1 cellular context compared by ENCODE assay signal in genomic region chr11:65927904-65928397, GRCh38.
TF ChIP-seq lines count a peak whose summit lies in the region.

No MANE protein-coding gene starts in this region.

TF ChIP-seq in K562, 482 proteins besides CTCF, POLR2A, EP300 and RAD21 (continued from another document and continues in another):
- no peak for TF ChIP-seq GTF3C2 (IDR thresholded peaks at IDR 0.05; ENCODE audit: borderline replicate concordance, extremely low read depth, insufficient read length)
- no peak for TF ChIP-seq ZNF512 (tag; IDR thresholded peaks at IDR 0.05)
- TF ChIP-seq MLLT1 (IDR thresholded peaks at IDR 0.05): 0 out of 4 replicates have a peak, but pooled peaks of 1 of the 2 experiments have one; percentile 54
- no peak for TF ChIP-seq ELF1 (tag; IDR thresholded peaks at IDR 0.05)
- no peak for TF ChIP-seq BCL6 (CRISPR knock-in tag; IDR thresholded peaks at IDR 0.05)
- no peak for TF ChIP-seq ESRRB (CRISPR knock-in tag; IDR thresholded peaks at IDR 0.05; ENCODE audit: borderline replicate concordance)
- no peak for TF ChIP-seq DIDO1 (tag; IDR thresholded peaks at IDR 0.05; ENCODE audit: low read depth)
- no peak for TF ChIP-seq SMAD4 (CRISPR knock-in tag; conservative IDR thresholded peaks at IDR 0.05)
- TF ChIP-seq CREB3 (tag; conservative IDR thresholded peaks at IDR 0.05; ENCODE audit: low read depth): peak; percentile 43; the same call in 1 of the 2 replicates
- 0 out of 2 replicates have a peak, but pooled peaks have one; percentile 16 for TF ChIP-seq CBFA2T2 (conservative IDR thresholded peaks at IDR 0.05)
- TF ChIP-seq AFF1 (IDR thresholded peaks at IDR 0.05; ENCODE audit: low read depth in 1 of 2, partially characterized antibody in 2 of 2): no peak
- TF ChIP-seq ATF4 (CRISPR knock-in tag; IDR thresholded peaks at IDR 0.05): peak; percentile 47; the same call in 1 of the 2 replicates
- TF ChIP-seq TCFL5 (CRISPR knock-in tag; conservative IDR thresholded peaks at IDR 0.05): no peak
- no peak for TF ChIP-seq RFX1 (IDR thresholded peaks at IDR 0.05)
- TF ChIP-seq ZNF324 (CRISPR knock-in tag; IDR thresholded peaks at IDR 0.05): no peak
- TF ChIP-seq ZNF398 (CRISPR knock-in tag; IDR thresholded peaks at IDR 0.05): no peak
- peak; percentile 22; the same call in 1 of the 2 replicates for TF ChIP-seq TFAP4 (CRISPR knock-in tag; IDR thresholded peaks at IDR 0.05; ENCODE audit: borderline replicate concordance)
- TF ChIP-seq DPF2 (IDR thresholded peaks at IDR 0.05): peak; percentile 53; the same call in 1 of the 2 replicates
- no peak for TF ChIP-seq ZBTB9 (CRISPR knock-in tag; IDR thresholded peaks at IDR 0.05)
- no peak for TF ChIP-seq ZFPM2 (CRISPR knock-in tag; IDR thresholded peaks at IDR 0.05)
- no peak for TF ChIP-seq CCAR2 (IDR thresholded peaks at IDR 0.05; ENCODE audit: low read depth, low read length)
- TF ChIP-seq REST (CRISPR knock-in tag; IDR thresholded peaks at IDR 0.05; ENCODE audit: low read depth): no peak; the same call in 1 of the 2 replicates
- TF ChIP-seq ZNF239 (CRISPR knock-in tag; IDR thresholded peaks at IDR 0.05): no peak; the same call in 1 of the 2 replicates
- TF ChIP-seq TFE3 (CRISPR knock-in tag; IDR thresholded peaks at IDR 0.05): no peak
- no peak for TF ChIP-seq SIRT6 (IDR thresholded peaks at IDR 0.05; ENCODE audit: low read depth, low read length)
- peak; percentile 69 for TF ChIP-seq ZNF395 (CRISPR knock-in tag; IDR thresholded peaks at IDR 0.05)
- TF ChIP-seq CBFA2T3 (IDR thresholded peaks at IDR 0.05): peak; percentile 46
- no peak for TF ChIP-seq TGIF2 (CRISPR knock-in tag; IDR thresholded peaks at IDR 0.05)
- peak; percentile 31; the same call in 1 of the 2 replicates for TF ChIP-seq MTA2 (IDR thresholded peaks at IDR 0.05; ENCODE audit: low read depth)
